18 cellular contexts compared by ENCODE assay signal in genomic region chr5:139075066-139076050, GRCh38.
DNase-seq lines count a peak whose midpoint lies in the region; ATAC-seq, FAIRE-seq and TF ChIP-seq lines count a peak whose summit lies in the region.
"Had no signal": no experiment of that assay in that cellular context is flagged by ENCODE, and none has a peak within 500 bp of the region (broad histone marks: within the 10 kb centered on the region; RNA-seq: fewer than 3 reads in every experiment).

No MANE protein-coding gene starts in this region.

- no peaks in the 10 kb centered on the region for H3K27me3 ChIP-seq in IMR-90 (ENCODE audit: control insufficient read depth, insufficient read depth, low read length)
- H3K27me3 ChIP-seq in body of pancreas, result no peaks in the 10 kb centered on the region
- no peaks in the 10 kb centered on the region for H3K27me3 ChIP-seq in HepG2 (ENCODE audit: control insufficient read depth in 1 of 2, insufficient read depth in 2 of 2, low read length in 2 of 2)
- H3K27me3 ChIP-seq: heart right ventricle, testis had no signal

- dilution Hi-C loops in IMR-90 (cut with HindIII; ENCODE audit: low sequenced_read_pairs, unreplicated experiment), result no loop called here

- no peak overlapping the region for H3K27ac ChIP-seq in IMR-90 (ENCODE audit: insufficient read depth, low read length)
- H3K27ac ChIP-seq in body of pancreas, result peak overlapping the region in 3 of 4 donors; percentile 17 to 27 (median 20)
- peak overlapping the region; percentile 20 for H3K27ac ChIP-seq in HepG2 (ENCODE audit: extremely low read length, insufficient read depth, low read length)
- no peak overlapping the region for H3K27ac ChIP-seq in kidney (ENCODE audit: low read depth in 2 of 2, low read length in 2 of 2)
- H3K27ac ChIP-seq: testis had no signal

- H4K8ac ChIP-seq in IMR-90 (ENCODE audit: low read depth in 2 of 2, low read length in 2 of 2), result no peak overlapping the region

- POLR2A ChIA-PET in IMR-90 (lab: Charles Lee; ENCODE audit: unreplicated experiment) (no interaction called here), HepG2 (lab: Yijun Ruan, JAX) (no interaction called here)

- WGBS in IMR-90 (ENCODE audit: extremely low coverage in 2 of 2, insufficient read length in 1 of 2), 2 experiments, result no CpG with 5 or more reads among the region's 8 CpGs
- WGBS in body of pancreas, 2 donors, result 63 to 73% methylated on average over 8 of the region's 8 CpGs
- 82% methylated on average over 8 of the region's 8 CpGs for WGBS in HepG2 (ENCODE audit: low lambda C conversion rate)

- no peak overlapping the region for H2BK5ac ChIP-seq in IMR-90 (ENCODE audit: low read depth, low read length, poor library complexity, severe bottlenecking)

- H3K4me2 ChIP-seq in IMR-90 (ENCODE audit: low read depth, low read length) (no peak overlapping the region), HepG2 (ENCODE audit: low read depth, low read length) (no peak overlapping the region)

- H3K79me2 ChIP-seq in HepG2 (ENCODE audit: insufficient read depth, low read length), result no peaks in the 10 kb centered on the region

- no peak overlapping the region for H2AFZ ChIP-seq in IMR-90 (replicated peaks; ENCODE audit: low read length, poor library complexity)
- H2AFZ ChIP-seq in HepG2 (ENCODE audit: low read length), result no peak overlapping the region

- no peak for TF ChIP-seq CTCF in IMR-90 (conservative IDR thresholded peaks at IDR 0.05; ENCODE audit: low read depth, low read length)
- no peak for TF ChIP-seq CTCF in body of pancreas (IDR thresholded peaks at IDR 0.05)
- no peak for TF ChIP-seq CTCF in HepG2 (CRISPR knock-in tag; IDR thresholded peaks at IDR 0.05)
- no peak for TF ChIP-seq CTCF in GM10266 (IDR thresholded peaks at IDR 0.05; ENCODE audit: control insufficient read depth, insufficient read depth, low read depth, missing control alignments)
- no peak for TF ChIP-seq CTCF in kidney (IDR thresholded peaks at IDR 0.05; ENCODE audit: borderline replicate concordance, extremely low read depth, insufficient read depth)

- CTCF ChIA-PET in IMR-90 (lab: Yijun Ruan, JAX) (no interaction called here), HepG2 (lab: Yijun Ruan, JAX; ENCODE audit: low intra/inter-chr PET ratio, low total read pairs) (no interaction called here)

- H3K79me1 ChIP-seq in IMR-90 (ENCODE audit: low read depth in 1 of 2, low read length in 2 of 2), result peaks cover 0 to 9% of the 10 kb centered on the region in 2 experiments; a peak in 2 of 4 replicates

- no peak overlapping the region for H4K5ac ChIP-seq in IMR-90 (ENCODE audit: low read depth, low read length)

- H3K9me1 ChIP-seq in IMR-90 (ENCODE audit: insufficient read depth, low read length), result peaks cover 3% of the 10 kb centered on the region

- no peak overlapping the region for H3K4ac ChIP-seq in IMR-90 (ENCODE audit: low read depth, low read length)

- H3K9ac ChIP-seq in IMR-90 (ENCODE audit: low read depth, low read length), result no peak overlapping the region
- H3K9ac ChIP-seq in HepG2 (ENCODE audit: insufficient read depth, low read depth, low read length), result no peak overlapping the region
- no peak overlapping the region for H3K9ac ChIP-seq in kidney (ENCODE audit: low read length in 2 of 2)

- FAIRE-seq in HepG2 (lab: Jason Lieb, UNC) (no peak), kidney (lab: Jason Lieb, UNC) (no peak)

- H3K14ac ChIP-seq in IMR-90 (replicated peaks; ENCODE audit: low read depth, low read length), result no peak overlapping the region

- ATAC-seq in IMR-90 (ENCODE audit: low read depth) (no peak), body of pancreas (no peak), HepG2 (peak; percentile 43), HG03457 (IDR thresholded peaks at IDR 0.05; ENCODE audit: unreplicated experiment) (no peak)
- ATAC-seq: activated T-cell treated with anti-CD3 and anti-CD28 coated beads, Interleukin-2, amount 50 U/mL, for 72 hours; Panc1 had no signal

- H3K18ac ChIP-seq in IMR-90 (ENCODE audit: low read depth, low read length), result no peak overlapping the region

- BruUV-seq in IMR-90 (replicated peaks; lab: Mats Ljungman, UMichigan), result no TSS peak
- no TSS peak for BruUV-seq in HepG2 (replicated peaks; lab: Mats Ljungman, UMichigan)

- DNase-seq in IMR-90 (no peak), body of pancreas (no peak), HepG2 (ENCODE audit: low spot score) (no peak), stromal cell of bone marrow (ENCODE audit: low read depth) (peak; percentile 18), GM10266 (ENCODE audit: extremely low spot score) (no peak), kidney (no peak), NCI-H526 treated with DMSO at 0.1 percent for 48 hours (lab: John Stamatoyannopoulos, UW) (no peak)
- DNase-seq: activated CD4-positive, alpha-beta memory T cell treated with anti-CD3 and anti-CD28 coated beads for 36 hours; activated T-cell treated with anti-CD3 and anti-CD28 coated beads, Interleukin-2, amount 50 U/mL, for 72 hours; C1 segment of cervical spinal cord; DMS79; heart right ventricle; NCI-H1092; NCI-H69; SW 1271; testis had no signal

- no peak overlapping the region for H2BK120ac ChIP-seq in IMR-90 (ENCODE audit: low read depth, low read length)

- H2AK9ac ChIP-seq in IMR-90 (replicated peaks; ENCODE audit: low read depth, low read length, poor library complexity), result no peak overlapping the region

- TF ChIP-seq POLR2A in IMR-90 (IDR thresholded peaks at IDR 0.05; ENCODE audit: low read depth, low read length) (no peak), body of pancreas (IDR thresholded peaks at IDR 0.05) (no peak), HepG2 (IDR thresholded peaks at IDR 0.05; ENCODE audit: insufficient read depth in 1 of 2, low read depth in 2 of 2, low read length in 2 of 2) (no peak)

- H3K4me1 ChIP-seq in IMR-90 (ENCODE audit: control insufficient read depth, insufficient read depth, low read length) (0 out of 2 replicates have a peak, but pooled peaks cover 1% of the 10 kb centered on the region), body of pancreas (peaks cover 45% of the 10 kb centered on the region), HepG2 (ENCODE audit: insufficient read depth, low read length) (peaks cover 49% of the 10 kb centered on the region), kidney (ENCODE audit: control insufficient read depth in 1 of 2, insufficient read depth in 1 of 2, low read depth in 1 of 2, low read length in 2 of 2) (peaks cover 0 to 7% of the 10 kb centered on the region in 2 donors)

- H2AK5ac ChIP-seq in IMR-90 (ENCODE audit: low read depth, low read length), result no peak overlapping the region

- no peak overlapping the region for H4K91ac ChIP-seq in IMR-90 (ENCODE audit: insufficient read depth, low read depth, low read length)

- TF ChIP-seq EP300 in HepG2 (IDR thresholded peaks at IDR 0.05; ENCODE audit: low read depth in 2 of 2, low read length in 2 of 2), result no peak
- TF ChIP-seq EP300 in HepG2 (CRISPR knock-in tag; IDR thresholded peaks at IDR 0.05; ENCODE audit: borderline replicate concordance), result no peak

- H3K4me3 ChIP-seq in IMR-90 (ENCODE audit: insufficient read depth, low read depth, low read length) (no peak overlapping the region), body of pancreas (no peak overlapping the region), HepG2 (replicated peaks in 1 of 3; ENCODE audit: insufficient read depth in 1 of 3, low read depth in 2 of 3, low read length in 3 of 3) (no peak overlapping the region), kidney (ENCODE audit: low read length in 2 of 2) (peak overlapping the region in 1 of 2 donors; percentile 18)
- H3K4me3 ChIP-seq: heart right ventricle, testis had no signal

- no peak overlapping the region for H2BK15ac ChIP-seq in IMR-90 (ENCODE audit: low read depth, low read length)

- intact Hi-C loops in IMR-90 (cut with micrococcal nuclease) (no loop called here), body of pancreas (cut with DNase I) (no loop called here), HepG2 (cut with micrococcal nuclease; ENCODE audit: unreplicated experiment) (no loop called here), kidney (cut with DNase I) (no loop called here)

- H3K23ac ChIP-seq in IMR-90 (ENCODE audit: low read depth, low read length), result no peak overlapping the region

- H3K9me3 ChIP-seq in IMR-90 (ENCODE audit: control insufficient read depth, insufficient read depth, low read length), result no peaks in the 10 kb centered on the region
- H3K9me3 ChIP-seq in body of pancreas, result no peaks in the 10 kb centered on the region
- H3K9me3 ChIP-seq in HepG2 (ENCODE audit: low read length), result no peaks in the 10 kb centered on the region
- H3K9me3 ChIP-seq in kidney (ENCODE audit: control insufficient read depth in 1 of 2, low read length in 2 of 2), result no peaks in the 10 kb centered on the region
- H3K9me3 ChIP-seq: heart right ventricle, testis had no signal

- H3K56ac ChIP-seq in IMR-90 (ENCODE audit: extremely low read depth, insufficient read depth, low read length), result no peak overlapping the region

- in situ Hi-C loops in IMR-90 (cut with MboI; ENCODE audit: low sequenced_read_pairs), result no loop called here
- in situ Hi-C loops in HepG2 (cut with HindIII; ENCODE audit: extremely low pct_ligation_motif_present, low pct_unique_long_range_greater_than_20kb), result no loop called here

- H2BK20ac ChIP-seq in IMR-90 (ENCODE audit: low read depth, low read length), result no peak overlapping the region

- TF ChIP-seq RAD21 in IMR-90 (IDR thresholded peaks at IDR 0.05; ENCODE audit: low read length) (no peak), HepG2 (CRISPR knock-in tag; IDR thresholded peaks at IDR 0.05) (no peak)

- no peaks in the 10 kb centered on the region; the same call in 1 of the 2 replicates for H4K20me1 ChIP-seq in IMR-90 (ENCODE audit: insufficient read depth, low read length)
- no peaks in the 10 kb centered on the region for H4K20me1 ChIP-seq in HepG2 (ENCODE audit: insufficient read depth, low read length)

- H3K36me3 ChIP-seq in IMR-90 (ENCODE audit: control insufficient read depth, insufficient read depth, low read length), result no peaks in the 10 kb centered on the region
- H3K36me3 ChIP-seq in body of pancreas (replicated peaks in 1 of 2; ENCODE audit: insufficient read depth in 1 of 2, low read depth in 2 of 2), result no peaks in the 10 kb centered on the region
- no peaks in the 10 kb centered on the region for H3K36me3 ChIP-seq in HepG2 (replicated peaks in 1 of 2; ENCODE audit: control insufficient read depth in 1 of 2, insufficient read depth in 2 of 2, low read length in 2 of 2)
- no peaks in the 10 kb centered on the region for H3K36me3 ChIP-seq in kidney (ENCODE audit: control insufficient read depth in 1 of 2, insufficient read depth in 2 of 2, low read length in 2 of 2)
- H3K36me3 ChIP-seq: heart right ventricle had no signal

TF ChIP-seq in IMR-90, 13 proteins besides CTCF, POLR2A, EP300 and RAD21:
- TF ChIP-seq MXI1 (IDR thresholded peaks at IDR 0.05; ENCODE audit: borderline replicate concordance, low read depth, low read length), result no peak
- peak; percentile 69; the same call in 1 of the 2 replicates for TF ChIP-seq CEBPB (IDR thresholded peaks at IDR 0.05; ENCODE audit: low read depth, low read length)

TF ChIP-seq in HepG2, 621 proteins besides CTCF, POLR2A, EP300 and RAD21:
- TF ChIP-seq ZNF12 (CRISPR knock-in tag; IDR thresholded peaks at IDR 0.05) (no peak), CEBPB (IDR thresholded peaks at IDR 0.05; ENCODE audit: borderline replicate concordance, low read depth, low read length) (peak; percentile 86), ZNF816 (CRISPR knock-in tag; IDR thresholded peaks at IDR 0.05; ENCODE audit: borderline replicate concordance) (no peak)
TF ChIP-seq in HepG2: peak in this region for 1.

Comparison
In these comparisons a context has a peak if more than half of its experiments do, and no peak if none do; other contexts are left out.
1. H3K27ac ChIP-seq: peak in body of pancreas (3 of 4) and HepG2 (single experiment); none in IMR-90 (single experiment) and kidney (0 of 2).